ENCODE assay signal across 8 cellular contexts in genomic region chr20:48682529-48683385, GRCh38.
A peak's percentile ranks its signal among the peaks of the same experiment; 100 is the strongest.
DNase-seq lines count a peak whose midpoint lies in the region; ATAC-seq and TF ChIP-seq lines count a peak whose summit lies in the region.

No MANE protein-coding gene starts in this region.

- DNase-seq in HT-29 (ENCODE audit: low spot score) (peak; percentile 75), PC-9 (peak; percentile 72 to 75), epithelial cell of esophagus (ENCODE audit: low read depth) (peak; percentile 12), middle frontal gyrus (ENCODE audit: extremely low spot score, low spot score) (peak; percentile 64), aorta (peak; percentile 88 to 89)
- DNase-seq in stimulated activated CD4-positive, alpha-beta T cell treated with anti-CD3 and anti-CD28 coated beads, Interleukin-2, amount 100 ng/mL, for 24 hours = no peak

- no peaks in the 10 kb centered on the region for H3K36me3 ChIP-seq in PC-9 (ENCODE audit: low read depth)
- no peaks in the 10 kb centered on the region for H3K36me3 ChIP-seq in aorta (ENCODE audit: control insufficient read depth in 1 of 2, insufficient read depth in 2 of 2, low read length in 1 of 2)

- H3K27ac ChIP-seq in PC-9 = no peak overlapping the region
- H3K27ac ChIP-seq in aorta (ENCODE audit: low read depth in 1 of 2, low read length in 2 of 2) = peak overlapping the region; percentile 15 to 62

- H3K9me3 ChIP-seq in PC-9 (ENCODE audit: insufficient read depth, low read depth) = no peaks in the 10 kb centered on the region
- no peaks in the 10 kb centered on the region for H3K9me3 ChIP-seq in aorta (ENCODE audit: control insufficient read depth, low read length)

- ATAC-seq in aorta (ENCODE audit: low FRiP score) = peak; percentile 47
- ATAC-seq in activated CD4-positive, CD25-positive, alpha-beta regulatory T cell treated with anti-CD3 and anti-CD28 coated beads, Interleukin-2, amount 50 U/mL, for 24 hours = no peak
- ATAC-seq in HG03354 (IDR thresholded peaks at IDR 0.05; ENCODE audit: poor library complexity, severe bottlenecking, unreplicated experiment) = no peak

- 11 to 14% methylated on average over 18 of the region's 18 CpGs for WGBS in aorta, 2 donors

- no peak for TF ChIP-seq CTCF in PC-9 (conservative IDR thresholded peaks at IDR 0.05)
- TF ChIP-seq CTCF in epithelial cell of esophagus (IDR thresholded peaks at IDR 0.05; ENCODE audit: insufficient read depth, low read depth, low read length, missing control alignments) = no peak

- no peaks in the 10 kb centered on the region for H4K20me1 ChIP-seq in PC-9 (ENCODE audit: insufficient read depth)

- no peaks in the 10 kb centered on the region for H3K9me2 ChIP-seq in PC-9 (ENCODE audit: insufficient read depth)

- peak overlapping the region; percentile 16; the same call in 1 of the 2 replicates for H3K4me3 ChIP-seq in PC-9
- no peak overlapping the region for H3K4me3 ChIP-seq in epithelial cell of esophagus (ENCODE audit: low read length)
- no peak overlapping the region for H3K4me3 ChIP-seq in aorta (ENCODE audit: low read length in 2 of 2)

- BruUV-seq in PC-9 (replicated peaks; lab: Mats Ljungman, UMichigan) = no TSS peak

- peak overlapping the region; percentile 69 for H3K4me2 ChIP-seq in PC-9

- CTCF ChIA-PET in PC-9 (lab: Charles Lee) = interaction anchor here (1.2 kb wide), 1 partner anchor 25 kb away, joined by 4 read pairs; no protein-coding TSS in a partner anchor

- H3F3A ChIP-seq in PC-9 (ENCODE audit: insufficient read depth, low read depth) = peaks cover 12% of the 10 kb centered on the region; the same call in 1 of the 2 replicates

- H3K79me2 ChIP-seq in PC-9 (ENCODE audit: low read depth) = no peaks in the 10 kb centered on the region

- POLR2A ChIA-PET in PC-9 (lab: Charles Lee; ENCODE audit: unreplicated experiment) = interaction anchor here (0.5 kb wide), 1 partner anchor 1291 kb away, joined by 3 read pairs; no protein-coding TSS in a partner anchor

- H3K4me1 ChIP-seq in PC-9 (replicated peaks; ENCODE audit: insufficient read depth) (peaks cover 46% of the 10 kb centered on the region), aorta (ENCODE audit: control insufficient read depth in 1 of 2, insufficient read depth in 2 of 2, low read length in 2 of 2) (peaks cover 0 to 3% of the 10 kb centered on the region in 2 donors)

- peak overlapping the region; percentile 55 for H2AFZ ChIP-seq in PC-9

- H3K27me3 ChIP-seq in PC-9 (ENCODE audit: insufficient read depth, low read depth) (no peaks in the 10 kb centered on the region), aorta (ENCODE audit: control insufficient read depth in 1 of 2, insufficient read depth in 2 of 2, low read length in 1 of 2) (no peaks in the 10 kb centered on the region)

- intact Hi-C loops in PC-9 (cut with micrococcal nuclease; ENCODE audit: unreplicated experiment) = loop anchor here (5.0 kb wide), 1 partner anchor 150 kb away; no protein-coding TSS in a partner anchor
- intact Hi-C loops in aorta (cut with DNase I) = loop anchor here in 1 of 2 donors (5.0 kb wide), 1 partner anchor 145 kb away; the partner anchor contains the start of gene PREX1

Comparison
In these comparisons a context has a peak if more than half of its experiments do, and no peak if none do; other contexts are left out.
1. DNase-seq: peak in HT-29 (single experiment), PC-9 (2 of 2), epithelial cell of esophagus (single experiment), middle frontal gyrus (single experiment) and aorta (2 of 2); none in stimulated activated CD4-positive, alpha-beta T cell treated with anti-CD3 and anti-CD28 coated beads, Interleukin-2, amount 100 ng/mL, for 24 hours (0 of 2).